6 cellular contexts compared by ENCODE assay signal in the genomic region with DNA sequence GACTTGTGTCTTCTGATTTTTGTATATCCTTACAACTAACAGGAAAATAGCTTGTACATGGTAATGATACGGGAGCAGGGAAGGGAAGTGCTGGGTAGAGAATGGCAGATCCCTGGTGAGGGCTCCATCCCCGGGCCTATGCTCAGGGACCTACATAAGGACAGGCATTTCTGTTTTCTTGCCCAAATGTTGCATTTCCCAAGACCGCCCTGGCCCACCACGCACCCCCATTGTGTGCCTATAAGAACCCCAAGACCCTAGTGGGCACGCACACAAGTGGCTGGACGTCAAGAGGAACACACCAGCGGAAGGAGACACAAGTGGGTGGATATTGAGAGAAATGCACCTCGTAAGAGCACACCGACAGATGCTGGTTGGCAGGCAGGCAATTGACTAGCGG.
"Had no signal": no experiment of that assay in that cellular context is flagged by ENCODE, and none has a peak within 500 bp of the region (broad histone marks: within the 10 kb centered on the region; RNA-seq: fewer than 3 reads in every experiment).

No MANE protein-coding gene starts in this region.

- DNase-seq: GOT3, HCEC 1CT, KG1 had no signal

- FAIRE-seq: H54, HepG2 had no signal

- H3K27ac ChIP-seq: HL-60 had no signal
